Comparison of ENCODE assay signal across 36 cellular contexts in the genomic region with DNA sequence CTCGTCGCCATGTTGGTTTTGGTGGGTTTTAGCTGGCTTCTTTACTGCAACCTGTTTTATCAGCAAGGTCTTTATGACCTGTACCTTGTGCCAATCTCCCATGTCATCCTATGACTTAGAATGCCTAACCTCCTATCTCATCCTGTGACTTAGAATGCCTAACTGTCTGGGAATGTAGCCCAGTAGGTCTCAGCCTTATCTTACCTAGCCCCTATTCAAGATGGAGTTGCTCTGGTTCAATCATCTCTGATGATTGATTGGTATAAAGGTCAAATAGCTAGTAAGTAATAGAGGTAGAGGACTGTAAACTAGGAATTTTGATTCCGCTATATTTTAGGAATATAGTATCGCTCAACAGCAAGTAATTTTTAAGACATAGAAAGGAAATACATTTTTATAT. TPM values are rescaled to one million over a fixed set of nuclear protein-coding genes. Genes with fewer than 3 reads are reported as not detected.
"Had no signal": no experiment of that assay in that cellular context is flagged by ENCODE, and none has a peak within 500 bp of the region (broad histone marks: within the 10 kb centered on the region; RNA-seq: fewer than 3 reads in every experiment).

No MANE protein-coding gene starts in this region.

- H3K27ac ChIP-seq: brain microvascular endothelial cell, WERI-Rb-1 had no signal

- H3K36me3 ChIP-seq: WERI-Rb-1 had no signal

- DNase-seq: activated B cell treated with CpG ODN at 0.5 μM for 24 hours; activated CD4-positive, alpha-beta memory T cell treated with anti-CD3 and anti-CD28 coated beads for 36 hours; activated CD4-positive, alpha-beta T cell treated with anti-CD3 and anti-CD28 coated beads for 36 hours; activated CD4-positive, alpha-beta T cell treated with anti-CD3 and anti-CD28 coated beads, Interleukin-2, amount 10 ng/mL, durations not matched to agents 24 days and 14 days; activated CD8-positive, alpha-beta memory T cell treated with anti-CD3 and anti-CD28 coated beads, Interleukin-2, amount 10 ng/mL, durations not matched to agents 7 days and 5 days; activated CD8-positive, alpha-beta memory T cell treated with anti-CD3 and anti-CD28 coated beads, Interleukin-2, amount 50 U/mL, for 4 hours; activated CD8-positive, alpha-beta T cell treated with anti-CD3 and anti-CD28 coated beads, Interleukin-2, amount 10 ng/mL, durations not matched to agents 7 days and 5 days; activated effector memory CD4-positive, alpha-beta T cell treated with anti-CD3 and anti-CD28 coated beads, Interleukin-2, amount 50 U/mL, for 16 hours; activated naive CD4-positive, alpha-beta T cell treated with anti-CD3 and anti-CD28 coated beads, Interleukin-2, amount 10 ng/mL, durations not matched to agents 7 days and 5 days; activated naive CD8-positive, alpha-beta T cell treated with anti-CD3 and anti-CD28 coated beads, Interleukin-2, amount 10 ng/mL, durations not matched to agents 7 days and 5 days; activated T-cell treated with anti-CD3 and anti-CD28 coated beads, Interleukin-2, amount 50 U/mL, for 1 hour; activated T-cell treated with anti-CD3 and anti-CD28 coated beads, Interleukin-2, amount 50 U/mL, for 48 hours; amniotic stem cell; anterior cingulate cortex; brain microvascular endothelial cell; caudate nucleus; cortex of kidney; dermis blood vessel endothelial cell; effector CD4-positive, alpha-beta T cell; effector memory CD8-positive, alpha-beta T cell; foreskin fibroblast; head of caudate nucleus; T-helper 1 cell; T-helper 17 cell; T1000; WERI-Rb-1 had no signal

- ATAC-seq: activated CD4-positive, alpha-beta T cell treated with anti-CD3 and anti-CD28 coated beads for 36 hours; activated CD4-positive, CD25-positive, alpha-beta regulatory T cell treated with anti-CD3 and anti-CD28 coated beads, Interleukin-2, amount 50 U/mL, for 24 hours; activated CD8-positive, alpha-beta memory T cell treated with anti-CD3 and anti-CD28 coated beads, Interleukin-2, amount 10 ng/mL, durations not matched to agents 7 days and 5 days; activated CD8-positive, alpha-beta T cell treated with anti-CD3 and anti-CD28 coated beads, Interleukin-2, amount 10 ng/mL, durations not matched to agents 7 days and 5 days; activated naive CD4-positive, alpha-beta T cell treated with anti-CD3 and anti-CD28 coated beads, Interleukin-2, amount 50 U/mL, for 72 hours; effector memory CD8-positive, alpha-beta T cell; esophagus mucosa; T-helper 17 cell had no signal

- H3K27me3 ChIP-seq: brain microvascular endothelial cell had no signal

- FAIRE-seq: astrocyte, colon, endometrium, endothelial cell of umbilical vein, frontal cortex had no signal

RNA-seq across cellular contexts. Expression of a gene that starts 1.3 kb away (rescaled TPM):
- total RNA-seq: endothelial cell of umbilical vein, frontal cortex had no signal

RNA-seq across cellular contexts. Expression of a gene that starts 34.9 kb away (rescaled TPM):
- total RNA-seq: activated T-helper 1 cell treated with anti-CD3 and anti-CD28 coated beads, Interleukin-12 subunit alpha, Interleukin-12 subunit beta, Interleukin-2, Interleukin-4 antibody, amounts not matched to agents 30 ng/mL and 10 ng/mL and 1 ng/mL, durations not matched to agents 14 hours and 24 hours and 36 hours; activated T-helper 2 cell treated with anti-CD3 and anti-CD28 coated beads, Interferon-gamma antibody, Interleukin-2, Interleukin-4, amounts not matched to agents 10 μg/mL and 5 μg/mL and 100 μg/mL, durations not matched to agents 14 hours and 24 hours and 36 hours; esophagus mucosa had no signal
